In genomic region chr12:128266559-128267245, GRCh38 we compare ENCODE assay signal across 15 cellular contexts. TPM values are rescaled to one million over a fixed set of nuclear protein-coding genes. Genes with fewer than 3 reads are reported as not detected.
DNase-seq lines count a peak whose midpoint lies in the region; TF ChIP-seq lines count a peak whose summit lies in the region.
"Had no signal": no experiment of that assay in that cellular context is flagged by ENCODE, and none has a peak within 500 bp of the region (broad histone marks: within the 10 kb centered on the region; RNA-seq: fewer than 3 reads in every experiment).

Gene TMEM132C (plus strand): TSS chr12:128267170. CDS start chr12:128267403, 233 bp downstream.

- H3K9ac ChIP-seq in iPS-15b (ENCODE audit: low read depth, low read length): no peak within 1 kb of the TSS

- intact Hi-C loops in ascending aorta (cut with DNase I): no loop called here
- intact Hi-C loops in prostate gland (cut with DNase I): loop anchor here (10.0 kb wide), 1 partner anchor 118 kb away; no protein-coding TSS in a partner anchor
- intact Hi-C loops in activated T-helper 1 cell treated with anti-CD3 and anti-CD28 coated beads, Interleukin-12 subunit alpha, Interleukin-12 subunit beta, Interleukin-2, Interleukin-4 antibody, amounts not matched to agents 30 ng/mL and 10 ng/mL and 1 ng/mL, durations not matched to agents 14 hours and 24 hours and 36 hours (cut with micrococcal nuclease): no loop called here

- DNase-seq in AG20443 (ENCODE audit: low spot score) (peak; percentile 13), ascending aorta (ENCODE audit: low spot score in 2 of 2) (no peak), prostate gland (ENCODE audit: low spot score) (no peak), KBM-7 (no peak), GM20000 (ENCODE audit: low spot score) (no peak)
- DNase-seq in activated T-helper 1 cell treated with anti-CD3 and anti-CD28 coated beads, Interleukin-12 subunit alpha, Interleukin-12 subunit beta, Interleukin-2, Interleukin-4 antibody, amounts not matched to agents 30 ng/mL and 10 ng/mL and 1 ng/mL, durations not matched to agents 14 hours and 24 hours and 36 hours (ENCODE audit: low spot score): no peak
- DNase-seq in CD8-positive, alpha-beta memory T cell: no peak
- DNase-seq: activated CD4-positive, alpha-beta memory T cell treated with anti-CD3 and anti-CD28 coated beads for 36 hours; effector CD8-positive, alpha-beta T cell; NCI-H1417 treated with DMSO at 0.1 percent for 48 hours; stimulated activated CD4-positive, alpha-beta T cell treated with anti-CD3 and anti-CD28 coated beads, Interleukin-1b, Interleukin-23, amount 100 ng/mL, for 48 hours had no signal

- H3K4me1 Mint-ChIP-seq in activated T-helper 1 cell treated with anti-CD3 and anti-CD28 coated beads, Interleukin-12 subunit alpha, Interleukin-12 subunit beta, Interleukin-2, Interleukin-4 antibody, amounts not matched to agents 30 ng/mL and 10 ng/mL and 1 ng/mL, durations not matched to agents 14 hours and 24 hours and 36 hours (ENCODE audit: low read depth): no peaks in the 10 kb centered on the region
- H3K4me1 Mint-ChIP-seq in CD8-positive, alpha-beta memory T cell: peaks cover 0 to 1% (median 0%) of the 10 kb centered on the region in 3 donors
- H3K4me1 Mint-ChIP-seq: activated naive CD4-positive, alpha-beta T cell treated with anti-CD3 and anti-CD28 coated beads, Interleukin-2, amount 50 U/mL, for 24 hours; stimulated activated memory B cell treated with anti-CD40 and anti-IgM and Interleukin-4, amounts not matched to agents 10 μg/mL and 1 μg/mL and 100 μg/mL, for 72 hours had no signal

- H3K27ac Mint-ChIP-seq in activated T-helper 1 cell treated with anti-CD3 and anti-CD28 coated beads, Interleukin-12 subunit alpha, Interleukin-12 subunit beta, Interleukin-2, Interleukin-4 antibody, amounts not matched to agents 30 ng/mL and 10 ng/mL and 1 ng/mL, durations not matched to agents 14 hours and 24 hours and 36 hours: no peak within 1 kb of the TSS
- H3K27ac Mint-ChIP-seq in CD8-positive, alpha-beta memory T cell: no peak within 1 kb of the TSS
- H3K27ac Mint-ChIP-seq: activated CD4-positive, alpha-beta memory T cell treated with anti-CD3 and anti-CD28 coated beads for 36 hours; activated naive CD4-positive, alpha-beta T cell treated with anti-CD3 and anti-CD28 coated beads, Interleukin-2, amount 50 U/mL, for 24 hours; stimulated activated memory B cell treated with anti-CD40 and anti-IgM and Interleukin-4, amounts not matched to agents 10 μg/mL and 1 μg/mL and 100 μg/mL, for 72 hours had no signal

- H3K27me3 Mint-ChIP-seq in activated T-helper 1 cell treated with anti-CD3 and anti-CD28 coated beads, Interleukin-12 subunit alpha, Interleukin-12 subunit beta, Interleukin-2, Interleukin-4 antibody, amounts not matched to agents 30 ng/mL and 10 ng/mL and 1 ng/mL, durations not matched to agents 14 hours and 24 hours and 36 hours (ENCODE audit: insufficient read depth): peaks cover 31% of the 10 kb centered on the region
- peaks cover 27 to 59% of the 10 kb centered on the region in 2 donors for H3K27me3 Mint-ChIP-seq in CD8-positive, alpha-beta memory T cell

- H3K9me3 ChIP-seq in ascending aorta (no peaks in the 10 kb centered on the region), iPS-15b (ENCODE audit: control insufficient read depth, insufficient read depth, low read length) (no peaks in the 10 kb centered on the region), prostate gland (no peaks in the 10 kb centered on the region)
- H3K9me3 ChIP-seq in CD8-positive, alpha-beta memory T cell (ENCODE audit: low read length): no peaks in the 10 kb centered on the region

- H3K4me3 Mint-ChIP-seq in activated T-helper 1 cell treated with anti-CD3 and anti-CD28 coated beads, Interleukin-12 subunit alpha, Interleukin-12 subunit beta, Interleukin-2, Interleukin-4 antibody, amounts not matched to agents 30 ng/mL and 10 ng/mL and 1 ng/mL, durations not matched to agents 14 hours and 24 hours and 36 hours: no peak within 1 kb of the TSS
- peak within 1 kb of the TSS in 3 of 7 donors; percentile 27 to 54 (median 45) for H3K4me3 Mint-ChIP-seq in CD8-positive, alpha-beta memory T cell
- H3K4me3 Mint-ChIP-seq: activated CD4-positive, alpha-beta memory T cell treated with anti-CD3 and anti-CD28 coated beads for 36 hours; activated naive CD4-positive, alpha-beta T cell treated with anti-CD3 and anti-CD28 coated beads, Interleukin-2, amount 50 U/mL, for 24 hours; stimulated activated memory B cell treated with anti-CD40 and anti-IgM and Interleukin-4, amounts not matched to agents 10 μg/mL and 1 μg/mL and 100 μg/mL, for 72 hours had no signal

- H3K9me3 Mint-ChIP-seq in activated T-helper 1 cell treated with anti-CD3 and anti-CD28 coated beads, Interleukin-12 subunit alpha, Interleukin-12 subunit beta, Interleukin-2, Interleukin-4 antibody, amounts not matched to agents 30 ng/mL and 10 ng/mL and 1 ng/mL, durations not matched to agents 14 hours and 24 hours and 36 hours: peaks cover 6% of the 10 kb centered on the region
- peaks cover 0 to 7% (median 3%) of the 10 kb centered on the region in 5 donors for H3K9me3 Mint-ChIP-seq in CD8-positive, alpha-beta memory T cell
- H3K9me3 Mint-ChIP-seq: activated naive CD4-positive, alpha-beta T cell treated with anti-CD3 and anti-CD28 coated beads, Interleukin-2, amount 50 U/mL, for 24 hours had no signal

- H3K27me3 ChIP-seq in ascending aorta (no peaks in the 10 kb centered on the region), iPS-15b (ENCODE audit: control insufficient read depth, insufficient read depth, low read length) (peaks cover 78% of the 10 kb centered on the region), prostate gland (replicated peaks; ENCODE audit: insufficient read depth) (peaks cover 12% of the 10 kb centered on the region)
- H3K27me3 ChIP-seq in CD8-positive, alpha-beta memory T cell (ENCODE audit: insufficient read depth, low read length, poor library complexity, severe bottlenecking): no peaks in the 10 kb centered on the region

- H3K27ac ChIP-seq in ascending aorta (no peak within 1 kb of the TSS), prostate gland (no peak within 1 kb of the TSS)
- H3K27ac ChIP-seq in CD8-positive, alpha-beta memory T cell (ENCODE audit: low read depth, low read length): no peak within 1 kb of the TSS

- POLR2A ChIA-PET in CD8-positive, alpha-beta memory T cell (lab: Charles Lee): no interaction called here

- TF ChIP-seq POLR2A in prostate gland (IDR thresholded peaks at IDR 0.05): no peak

- peak within 1 kb of the TSS; percentile 17 to 38 for H3K4me3 ChIP-seq in ascending aorta
- peak within 1 kb of the TSS; percentile 74 for H3K4me3 ChIP-seq in iPS-15b (ENCODE audit: low read depth, low read length)
- H3K4me3 ChIP-seq in prostate gland: peak within 1 kb of the TSS; percentile 20 to 21
- no peak within 1 kb of the TSS for H3K4me3 ChIP-seq in CD8-positive, alpha-beta memory T cell (ENCODE audit: low read length)

- TF ChIP-seq CTCF in ascending aorta (IDR thresholded peaks at IDR 0.05) (no peak), prostate gland (IDR thresholded peaks at IDR 0.05) (no peak), GM20000 (IDR thresholded peaks at IDR 0.05; ENCODE audit: extremely low read depth, missing control alignments) (no peak)

- in situ Hi-C loops in KBM-7 (cut with MboI; ENCODE audit: low pct_unique_long_range_greater_than_20kb, low sequenced_read_pairs): no loop called here

- CTCF ChIA-PET in CD8-positive, alpha-beta memory T cell (lab: Charles Lee): no interaction called here

- H3K36me3 ChIP-seq in ascending aorta (no peaks in the 10 kb centered on the region), iPS-15b (ENCODE audit: control insufficient read depth, insufficient read depth, low read length) (no peaks in the 10 kb centered on the region), prostate gland (no peaks in the 10 kb centered on the region)
- H3K36me3 ChIP-seq in CD8-positive, alpha-beta memory T cell (ENCODE audit: insufficient read depth, low read length): no peaks in the 10 kb centered on the region

- 0% methylated on average over 34 of the region's 73 CpGs for WGBS in prostate gland

- no peaks in the 10 kb centered on the region for H3K36me3 Mint-ChIP-seq in activated T-helper 1 cell treated with anti-CD3 and anti-CD28 coated beads, Interleukin-12 subunit alpha, Interleukin-12 subunit beta, Interleukin-2, Interleukin-4 antibody, amounts not matched to agents 30 ng/mL and 10 ng/mL and 1 ng/mL, durations not matched to agents 14 hours and 24 hours and 36 hours (ENCODE audit: low read depth)
- no peaks in the 10 kb centered on the region for H3K36me3 Mint-ChIP-seq in CD8-positive, alpha-beta memory T cell
- H3K36me3 Mint-ChIP-seq: activated naive CD4-positive, alpha-beta T cell treated with anti-CD3 and anti-CD28 coated beads, Interleukin-2, amount 50 U/mL, for 24 hours; stimulated activated memory B cell treated with anti-CD40 and anti-IgM and Interleukin-4, amounts not matched to agents 10 μg/mL and 1 μg/mL and 100 μg/mL, for 72 hours had no signal

- no peaks in the 10 kb centered on the region for H3K4me1 ChIP-seq in ascending aorta
- H3K4me1 ChIP-seq in iPS-15b (ENCODE audit: control insufficient read depth, insufficient read depth, low read length): peaks cover 6% of the 10 kb centered on the region
- peaks cover 5% of the 10 kb centered on the region for H3K4me1 ChIP-seq in prostate gland (replicated peaks)
- no peaks in the 10 kb centered on the region for H3K4me1 ChIP-seq in CD8-positive, alpha-beta memory T cell (ENCODE audit: insufficient read depth, low read length)

RNA-seq across cellular contexts. Expression of gene TMEM132C, which starts in this region (rescaled TPM):
- 0.96 TPM for total RNA-seq in ascending aorta
- 1 to 10 TPM in 1 of 2 donors, under 1 TPM in 1; 0.46 to 5.3 TPM for total RNA-seq in prostate gland
- not detected in 2 replicates for total RNA-seq in activated T-helper 1 cell treated with anti-CD3 and anti-CD28 coated beads, Interleukin-12 subunit alpha, Interleukin-12 subunit beta, Interleukin-2, Interleukin-4 antibody, amounts not matched to agents 30 ng/mL and 10 ng/mL and 1 ng/mL, durations not matched to agents 14 hours and 24 hours and 36 hours
- total RNA-seq in CD8-positive, alpha-beta memory T cell: not detected
- not detected for polyA plus RNA-seq in CD8-positive, alpha-beta memory T cell
- total RNA-seq: activated CD4-positive, alpha-beta memory T cell treated with anti-CD3 and anti-CD28 coated beads for 36 hours; T-helper 1 cell treated with Interleukin-12 subunit alpha and Interleukin-12 subunit beta and Interleukin-4 antibody, amounts not matched to agents 30 ng/mL and 1 ng/mL, for 36 hours had no signal
